19 cellular contexts compared by ENCODE assay signal in genomic region chr12:18706798-18707197, GRCh38. TPM values are rescaled to one million over a fixed set of nuclear protein-coding genes. Genes with fewer than 3 reads are reported as not detected.
"Had no signal": no experiment of that assay in that cellular context is flagged by ENCODE, and none has a peak within 500 bp of the region (broad histone marks: within the 10 kb centered on the region; RNA-seq: fewer than 3 reads in every experiment).

No MANE protein-coding gene starts in this region.

- H3K4me3 Mint-ChIP-seq: activated naive CD4-positive, alpha-beta T cell treated with anti-CD3 and anti-CD28 coated beads for 36 hours; naive B cell; neural progenitor cell; stimulated activated naive CD8-positive, alpha-beta T cell treated with anti-CD3 and anti-CD28 coated beads, Interleukin-15, amount 100 ng/mL, for 72 hours had no signal

- H3K36me3 ChIP-seq: left ventricle myocardium inferior, neural progenitor cell, right lobe of liver, thoracic aorta had no signal

- H3K27me3 Mint-ChIP-seq: naive B cell; stimulated activated naive CD8-positive, alpha-beta T cell treated with anti-CD3 and anti-CD28 coated beads, Interleukin-15, amount 100 ng/mL, for 72 hours had no signal

- H3K27ac Mint-ChIP-seq: activated naive CD4-positive, alpha-beta T cell treated with anti-CD3 and anti-CD28 coated beads for 36 hours; activated T-helper 2 cell treated with anti-CD3 and anti-CD28 coated beads, Interferon-gamma antibody, Interleukin-2, Interleukin-4, amounts not matched to agents 10 μg/mL and 5 μg/mL and 100 μg/mL, durations not matched to agents 14 hours and 24 hours and 36 hours; naive B cell; neural progenitor cell; stimulated activated naive CD8-positive, alpha-beta T cell treated with anti-CD3 and anti-CD28 coated beads, Interleukin-15, amount 100 ng/mL, for 72 hours had no signal

- H3K9me3 ChIP-seq: psoas muscle, right lobe of liver, thoracic aorta had no signal

- H3K4me1 Mint-ChIP-seq: naive B cell; stimulated activated naive CD8-positive, alpha-beta T cell treated with anti-CD3 and anti-CD28 coated beads, Interleukin-15, amount 100 ng/mL, for 72 hours had no signal

- H3K4me1 ChIP-seq: left ventricle myocardium inferior, psoas muscle, right lobe of liver had no signal

- H3K27ac ChIP-seq: hepatocyte, left ventricle myocardium inferior, neural progenitor cell, psoas muscle, right lobe of liver, thoracic aorta had no signal

- DNase-seq: activated CD4-positive, alpha-beta T cell treated with anti-CD3 and anti-CD28 coated beads, Interleukin-2, amount 50 U/mL, for 4 hours; activated CD4-positive, CD25-positive, alpha-beta regulatory T cell treated with anti-CD3 and anti-CD28 coated beads, Interleukin-2, amount 50 U/mL, for 72 hours; activated naive CD4-positive, alpha-beta T cell treated with anti-CD3 and anti-CD28 coated beads for 36 hours; amniotic stem cell; effector memory CD4-positive, alpha-beta T cell; kidney; left ventricle myocardium inferior; naive B cell; stimulated activated naive CD8-positive, alpha-beta T cell treated with anti-CD3 and anti-CD28 coated beads, Interleukin-15, amount 100 ng/mL, for 72 hours had no signal

- H3K27me3 ChIP-seq: hepatocyte, neural progenitor cell, right lobe of liver had no signal

- H3K4me3 ChIP-seq: hepatocyte, left ventricle myocardium inferior, neural progenitor cell, psoas muscle, right lobe of liver, thoracic aorta had no signal

- H2AFZ ChIP-seq: hepatocyte, neural progenitor cell had no signal

- H3K4me2 ChIP-seq: hepatocyte, neural progenitor cell had no signal

- H3K36me3 Mint-ChIP-seq: naive B cell, neural progenitor cell had no signal

- H3K9ac ChIP-seq: neural progenitor cell had no signal

- H3K79me2 ChIP-seq: hepatocyte had no signal

RNA-seq across cellular contexts. Expression of gene PLCZ1, which starts 31.0 kb away (rescaled TPM):
- total RNA-seq: activated naive CD4-positive, alpha-beta T cell treated with anti-CD3 and anti-CD28 coated beads for 36 hours; activated T-helper 2 cell treated with anti-CD3 and anti-CD28 coated beads, Interferon-gamma antibody, Interleukin-2, Interleukin-4, amounts not matched to agents 10 μg/mL and 5 μg/mL and 100 μg/mL, durations not matched to agents 14 hours and 24 hours and 36 hours; hepatocyte; kidney; mononuclear cell; osteocyte; psoas muscle; right lobe of liver; T-helper 1 cell treated with Interleukin-12 subunit alpha and Interleukin-12 subunit beta and Interleukin-4 antibody, amounts not matched to agents 30 ng/mL and 1 ng/mL, for 36 hours; thoracic aorta; ureter had no signal
- polyA plus RNA-seq: hepatocyte, psoas muscle had no signal

RNA-seq across cellular contexts. Expression of gene CAPZA3, which starts 31.1 kb away (rescaled TPM):
- total RNA-seq: activated naive CD4-positive, alpha-beta T cell treated with anti-CD3 and anti-CD28 coated beads for 36 hours; activated T-helper 2 cell treated with anti-CD3 and anti-CD28 coated beads, Interferon-gamma antibody, Interleukin-2, Interleukin-4, amounts not matched to agents 10 μg/mL and 5 μg/mL and 100 μg/mL, durations not matched to agents 14 hours and 24 hours and 36 hours; hepatocyte; kidney; left ventricle myocardium inferior; mononuclear cell; osteocyte; psoas muscle; T-helper 1 cell treated with Interleukin-12 subunit alpha and Interleukin-12 subunit beta and Interleukin-4 antibody, amounts not matched to agents 30 ng/mL and 1 ng/mL, for 36 hours; thoracic aorta; ureter had no signal
- polyA plus RNA-seq: hepatocyte, psoas muscle had no signal
